8 cellular contexts compared by ENCODE assay signal in the genomic region with DNA sequence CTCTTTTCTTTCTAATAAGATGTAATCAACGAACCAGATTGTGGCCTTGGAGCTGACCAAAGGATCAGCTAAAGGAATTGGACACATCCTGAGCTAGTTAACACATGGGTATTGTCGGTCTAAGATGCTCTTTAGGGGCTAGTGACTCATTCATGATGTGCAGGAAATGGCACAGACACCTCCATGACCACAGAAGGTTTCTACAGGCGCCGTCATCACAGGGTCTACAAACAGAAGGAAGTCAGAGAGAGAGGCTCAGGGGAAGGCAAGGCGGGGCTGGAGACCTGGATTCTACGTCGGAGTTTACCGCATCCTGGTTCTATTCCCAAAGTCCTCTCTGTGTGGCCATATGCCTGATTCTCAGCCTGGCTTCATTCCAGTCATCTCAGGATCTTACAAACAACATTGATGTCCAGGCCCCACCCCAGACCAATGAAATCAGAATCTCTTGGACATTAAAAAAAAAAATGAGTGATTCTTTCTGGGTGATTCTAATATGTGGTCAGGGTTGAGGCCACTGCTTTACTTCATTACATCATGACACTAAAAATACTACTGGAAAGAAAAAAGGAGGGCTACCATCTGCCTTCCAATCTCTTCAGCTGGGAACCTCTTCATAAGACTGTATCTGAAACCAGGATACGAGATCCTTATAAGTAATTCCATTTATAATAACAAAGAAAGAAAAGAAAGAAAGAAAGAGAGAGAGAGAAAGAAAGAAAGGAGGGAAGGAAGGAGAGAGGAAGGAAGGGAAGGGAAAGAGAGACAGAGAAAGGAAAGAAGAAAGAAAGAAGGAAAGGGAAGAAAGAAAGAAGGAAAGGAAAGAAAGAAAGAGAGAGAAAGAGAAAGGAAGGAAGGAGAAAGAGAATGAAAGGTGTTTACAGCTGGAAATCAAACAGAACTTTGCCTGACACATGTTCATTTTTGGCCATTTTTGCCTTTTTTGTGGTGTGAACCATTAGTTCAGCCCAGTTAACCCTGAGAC. TPM values are rescaled to one million over a fixed set of nuclear protein-coding genes. Genes with fewer than 3 reads are reported as not detected.
A peak's percentile ranks its signal among the peaks of the same experiment; 100 is the strongest.
DNase-seq lines count a peak whose midpoint lies in the region; ATAC-seq and TF ChIP-seq lines count a peak whose summit lies in the region.

No MANE protein-coding gene starts in this region.

- TF ChIP-seq CTCF in foreskin keratinocyte (conservative IDR thresholded peaks at IDR 0.05), result no peak

- DNase-seq in A172 (ENCODE audit: low spot score) (peak; percentile 100), foreskin keratinocyte (peak; percentile 97), foreskin melanocyte (no peak), NCI-H446 treated with DMSO at 0.1 percent for 48 hours (lab: John Stamatoyannopoulos, UW) (no peak)
- peak; percentile 68 for DNase-seq in activated CD8-positive, alpha-beta memory T cell treated with anti-CD3 and anti-CD28 coated beads for 24 hours
- peak; percentile 4 to 83 (median 43) for DNase-seq in stimulated activated naive CD4-positive, alpha-beta T cell (lab: John Stamatoyannopoulos, UW)

- ATAC-seq in GM19438 (IDR thresholded peaks at IDR 0.05; ENCODE audit: low read depth, unreplicated experiment), result peak; percentile 67
- peak; percentile 84 for ATAC-seq in HG03565 (IDR thresholded peaks at IDR 0.05; ENCODE audit: unreplicated experiment)
- peak; percentile 95 for ATAC-seq in foreskin keratinocyte

- H3K4me1 ChIP-seq in foreskin keratinocyte, result peaks cover 22% of the 10 kb centered on the region

- H3K27ac ChIP-seq in foreskin keratinocyte, result peak overlapping the region; percentile 59

- no peaks in the 10 kb centered on the region for H3K27me3 ChIP-seq in foreskin keratinocyte

RNA-seq across cellular contexts. Expression of gene KCNJ15, which starts 11.6 kb away (rescaled TPM):
- total RNA-seq in A172 (2014; rRNA removed; shearing (Covaris generic)), result 0.16 TPM in 1 of 2 replicates, not detected in the other
- 35.6 and 42.7 TPM in 2 replicates for total RNA-seq in foreskin keratinocyte
- 16.0 and 24.5 TPM in 2 replicates for polyA plus RNA-seq in foreskin keratinocyte

Comparison
In these comparisons a context has a peak if more than half of its experiments do, and no peak if none do; other contexts are left out.
1. DNase-seq: peak in A172 (single experiment), activated CD8-positive, alpha-beta memory T cell treated with anti-CD3 and anti-CD28 coated beads for 24 hours (single experiment), foreskin keratinocyte (2 of 2) and stimulated activated naive CD4-positive, alpha-beta T cell (6 of 6); none in foreskin melanocyte (single experiment) and NCI-H446 treated with DMSO at 0.1 percent for 48 hours (single experiment).
2. RNA of gene KCNJ15, which starts 11.6 kb away (total RNA-seq): 35.6 to 42.7 TPM in foreskin keratinocyte; 0.16 TPM in A172; every median in the first group is over 10 times any median in the second.
3. Peak in every context shown above with its lines, with median percentiles within 50 percentile points of each other: ATAC-seq.